Comparison of ENCODE assay signal across 1 cellular context in the genomic region with DNA sequence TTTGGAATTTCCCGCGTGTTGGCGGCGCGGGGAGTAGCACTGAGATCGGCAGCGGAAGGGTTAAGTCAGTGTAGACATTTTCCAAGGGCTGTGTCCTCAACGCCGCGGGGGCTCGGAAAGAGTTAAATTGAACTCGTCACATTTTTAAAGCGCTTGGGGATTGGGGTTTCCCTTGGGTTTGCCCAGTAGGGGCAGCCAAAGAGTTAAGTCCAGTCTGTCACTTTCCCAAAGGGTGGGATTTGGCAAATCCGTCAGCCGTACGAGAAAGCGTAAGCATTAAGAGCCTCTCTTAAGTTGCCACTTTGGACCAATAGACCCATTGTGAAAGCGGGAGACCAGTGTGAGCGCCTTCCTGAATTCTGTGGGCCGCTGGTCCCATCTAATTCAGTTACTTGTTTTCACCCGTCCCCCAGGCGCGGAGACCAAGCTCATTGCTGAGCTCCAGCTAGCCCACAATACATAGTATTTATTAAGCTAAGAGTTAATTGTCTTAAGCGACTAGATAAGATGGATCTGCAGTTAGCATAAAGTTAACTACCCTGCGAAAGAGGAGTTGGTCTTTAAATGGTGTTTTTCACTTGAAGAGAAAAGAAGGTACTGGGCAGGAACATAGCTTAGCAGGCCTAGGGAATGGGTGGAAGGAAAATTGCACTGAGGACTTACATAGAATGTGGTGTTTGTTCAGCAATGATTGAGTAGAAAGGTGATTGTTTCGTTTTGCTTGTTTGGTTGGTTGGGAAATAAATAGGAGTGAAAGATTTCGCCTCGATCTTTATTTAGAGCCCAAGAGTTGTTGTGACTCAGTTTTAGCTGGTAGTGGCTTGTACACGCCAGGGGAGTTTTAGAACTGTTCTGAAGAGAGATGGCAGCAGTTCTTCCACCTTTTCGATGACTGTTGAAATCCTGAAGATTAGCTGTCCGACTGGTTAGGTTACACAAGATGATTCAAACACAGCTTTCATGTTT.
TF ChIP-seq lines count a peak whose summit lies in the region.

No MANE protein-coding gene starts in this region.

TF ChIP-seq in HepG2, 621 proteins besides CTCF, POLR2A, EP300 and RAD21 (continued from another document and continues in another):
- TF ChIP-seq, protein P1, sequence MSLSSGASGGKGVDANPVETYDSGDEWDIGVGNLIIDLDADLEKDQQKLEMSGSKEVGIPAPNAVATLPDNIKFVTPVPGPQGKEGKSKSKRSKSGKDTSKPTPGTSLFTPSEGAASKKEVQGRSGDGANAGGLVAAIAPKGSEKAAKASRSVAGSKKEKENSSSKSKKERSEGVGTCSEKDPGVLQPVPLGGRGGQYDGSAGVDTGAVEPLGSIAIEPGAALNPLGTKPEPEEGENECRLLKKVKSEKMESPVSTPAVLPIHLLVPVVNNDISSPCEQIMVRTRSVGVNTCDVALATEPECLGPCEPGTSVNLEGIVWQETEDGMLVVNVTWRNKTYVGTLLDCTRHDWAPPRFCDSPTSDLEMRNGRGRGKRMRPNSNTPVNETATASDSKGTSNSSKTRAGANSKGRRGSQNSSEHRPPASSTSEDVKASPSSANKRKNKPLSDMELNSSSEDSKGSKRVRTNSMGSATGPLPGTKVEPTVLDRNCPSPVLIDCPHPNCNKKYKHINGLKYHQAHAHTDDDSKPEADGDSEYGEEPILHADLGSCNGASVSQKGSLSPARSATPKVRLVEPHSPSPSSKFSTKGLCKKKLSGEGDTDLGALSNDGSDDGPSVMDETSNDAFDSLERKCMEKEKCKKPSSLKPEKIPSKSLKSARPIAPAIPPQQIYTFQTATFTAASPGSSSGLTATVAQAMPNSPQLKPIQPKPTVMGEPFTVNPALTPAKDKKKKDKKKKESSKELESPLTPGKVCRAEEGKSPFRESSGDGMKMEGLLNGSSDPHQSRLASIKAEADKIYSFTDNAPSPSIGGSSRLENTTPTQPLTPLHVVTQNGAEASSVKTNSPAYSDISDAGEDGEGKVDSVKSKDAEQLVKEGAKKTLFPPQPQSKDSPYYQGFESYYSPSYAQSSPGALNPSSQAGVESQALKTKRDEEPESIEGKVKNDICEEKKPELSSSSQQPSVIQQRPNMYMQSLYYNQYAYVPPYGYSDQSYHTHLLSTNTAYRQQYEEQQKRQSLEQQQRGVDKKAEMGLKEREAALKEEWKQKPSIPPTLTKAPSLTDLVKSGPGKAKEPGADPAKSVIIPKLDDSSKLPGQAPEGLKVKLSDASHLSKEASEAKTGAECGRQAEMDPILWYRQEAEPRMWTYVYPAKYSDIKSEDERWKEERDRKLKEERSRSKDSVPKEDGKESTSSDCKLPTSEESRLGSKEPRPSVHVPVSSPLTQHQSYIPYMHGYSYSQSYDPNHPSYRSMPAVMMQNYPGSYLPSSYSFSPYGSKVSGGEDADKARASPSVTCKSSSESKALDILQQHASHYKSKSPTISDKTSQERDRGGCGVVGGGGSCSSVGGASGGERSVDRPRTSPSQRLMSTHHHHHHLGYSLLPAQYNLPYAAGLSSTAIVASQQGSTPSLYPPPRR (CRISPR knock-in tag; IDR thresholded peaks at IDR 0.05; ENCODE audit: borderline replicate concordance) = no peak
- TF ChIP-seq, protein P2, sequence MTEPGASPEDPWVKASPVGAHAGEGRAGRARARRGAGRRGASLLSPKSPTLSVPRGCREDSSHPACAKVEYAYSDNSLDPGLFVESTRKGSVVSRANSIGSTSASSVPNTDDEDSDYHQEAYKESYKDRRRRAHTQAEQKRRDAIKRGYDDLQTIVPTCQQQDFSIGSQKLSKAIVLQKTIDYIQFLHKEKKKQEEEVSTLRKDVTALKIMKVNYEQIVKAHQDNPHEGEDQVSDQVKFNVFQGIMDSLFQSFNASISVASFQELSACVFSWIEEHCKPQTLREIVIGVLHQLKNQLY (CRISPR knock-in tag; IDR thresholded peaks at IDR 0.05) = no peak
- TF ChIP-seq, protein P3, sequence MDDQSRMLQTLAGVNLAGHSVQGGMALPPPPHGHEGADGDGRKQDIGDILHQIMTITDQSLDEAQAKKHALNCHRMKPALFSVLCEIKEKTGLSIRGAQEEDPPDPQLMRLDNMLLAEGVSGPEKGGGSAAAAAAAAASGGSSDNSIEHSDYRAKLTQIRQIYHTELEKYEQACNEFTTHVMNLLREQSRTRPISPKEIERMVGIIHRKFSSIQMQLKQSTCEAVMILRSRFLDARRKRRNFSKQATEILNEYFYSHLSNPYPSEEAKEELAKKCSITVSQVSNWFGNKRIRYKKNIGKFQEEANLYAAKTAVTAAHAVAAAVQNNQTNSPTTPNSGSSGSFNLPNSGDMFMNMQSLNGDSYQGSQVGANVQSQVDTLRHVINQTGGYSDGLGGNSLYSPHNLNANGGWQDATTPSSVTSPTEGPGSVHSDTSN (CRISPR knock-in tag; IDR thresholded peaks at IDR 0.05; ENCODE audit: borderline replicate concordance) = no peak
- TF ChIP-seq KDM5A (IDR thresholded peaks at IDR 0.05; ENCODE audit: borderline replicate concordance, low read length) (peak; percentile 75; the same call in 1 of the 2 replicates), ZNF10 (CRISPR knock-in tag; IDR thresholded peaks at IDR 0.05; ENCODE audit: borderline replicate concordance, low read depth) (no peak), PCBP1 (IDR thresholded peaks at IDR 0.05; ENCODE audit: borderline replicate concordance, low read depth, low read length) (no peak), ZNF501 (CRISPR knock-in tag; IDR thresholded peaks at IDR 0.05) (peak; percentile 0; the same call in 1 of the 2 replicates), ZNF720 (CRISPR knock-in tag; IDR thresholded peaks at IDR 0.05) (no peak), KMT2B (CRISPR knock-in tag; IDR thresholded peaks at IDR 0.05) (0 out of 2 replicates have a peak, but pooled peaks have one; percentile 27), NR3C1 (CRISPR knock-in tag; IDR thresholded peaks at IDR 0.05) (no peak), PCBP2 (optimal IDR thresholded peaks at IDR 0.05; ENCODE audit: low read depth, low read length, poor library complexity, severe bottlenecking) (no peak), STAT5B (CRISPR knock-in tag; IDR thresholded peaks at IDR 0.05) (no peak), ADNP (CRISPR knock-in tag; IDR thresholded peaks at IDR 0.05) (no peak), ZNF225 (CRISPR knock-in tag; IDR thresholded peaks at IDR 0.05) (no peak), KDM1A (CRISPR knock-in tag; IDR thresholded peaks at IDR 0.05) (no peak), ZNF572 (CRISPR knock-in tag; IDR thresholded peaks at IDR 0.05) (no peak), ARID2 (CRISPR knock-in tag; IDR thresholded peaks at IDR 0.05; ENCODE audit: borderline replicate concordance) (no peak), ZSCAN9 (CRISPR knock-in tag; IDR thresholded peaks at IDR 0.05; ENCODE audit: borderline replicate concordance) (0 out of 2 replicates have a peak, but pooled peaks have one; percentile 4), HNRNPK (IDR thresholded peaks at IDR 0.05; ENCODE audit: low read depth, low read length, poor library complexity, severe bottlenecking) (no peak), ZNF83 (CRISPR knock-in tag; IDR thresholded peaks at IDR 0.05; ENCODE audit: borderline replicate concordance) (no peak), ZZZ3 (CRISPR knock-in tag; IDR thresholded peaks at IDR 0.05; ENCODE audit: borderline replicate concordance) (no peak), ZNF766 (CRISPR knock-in tag; IDR thresholded peaks at IDR 0.05; ENCODE audit: borderline replicate concordance) (no peak), ZNF746 (CRISPR knock-in tag; IDR thresholded peaks at IDR 0.05) (no peak)
- TF ChIP-seq, protein P4, sequence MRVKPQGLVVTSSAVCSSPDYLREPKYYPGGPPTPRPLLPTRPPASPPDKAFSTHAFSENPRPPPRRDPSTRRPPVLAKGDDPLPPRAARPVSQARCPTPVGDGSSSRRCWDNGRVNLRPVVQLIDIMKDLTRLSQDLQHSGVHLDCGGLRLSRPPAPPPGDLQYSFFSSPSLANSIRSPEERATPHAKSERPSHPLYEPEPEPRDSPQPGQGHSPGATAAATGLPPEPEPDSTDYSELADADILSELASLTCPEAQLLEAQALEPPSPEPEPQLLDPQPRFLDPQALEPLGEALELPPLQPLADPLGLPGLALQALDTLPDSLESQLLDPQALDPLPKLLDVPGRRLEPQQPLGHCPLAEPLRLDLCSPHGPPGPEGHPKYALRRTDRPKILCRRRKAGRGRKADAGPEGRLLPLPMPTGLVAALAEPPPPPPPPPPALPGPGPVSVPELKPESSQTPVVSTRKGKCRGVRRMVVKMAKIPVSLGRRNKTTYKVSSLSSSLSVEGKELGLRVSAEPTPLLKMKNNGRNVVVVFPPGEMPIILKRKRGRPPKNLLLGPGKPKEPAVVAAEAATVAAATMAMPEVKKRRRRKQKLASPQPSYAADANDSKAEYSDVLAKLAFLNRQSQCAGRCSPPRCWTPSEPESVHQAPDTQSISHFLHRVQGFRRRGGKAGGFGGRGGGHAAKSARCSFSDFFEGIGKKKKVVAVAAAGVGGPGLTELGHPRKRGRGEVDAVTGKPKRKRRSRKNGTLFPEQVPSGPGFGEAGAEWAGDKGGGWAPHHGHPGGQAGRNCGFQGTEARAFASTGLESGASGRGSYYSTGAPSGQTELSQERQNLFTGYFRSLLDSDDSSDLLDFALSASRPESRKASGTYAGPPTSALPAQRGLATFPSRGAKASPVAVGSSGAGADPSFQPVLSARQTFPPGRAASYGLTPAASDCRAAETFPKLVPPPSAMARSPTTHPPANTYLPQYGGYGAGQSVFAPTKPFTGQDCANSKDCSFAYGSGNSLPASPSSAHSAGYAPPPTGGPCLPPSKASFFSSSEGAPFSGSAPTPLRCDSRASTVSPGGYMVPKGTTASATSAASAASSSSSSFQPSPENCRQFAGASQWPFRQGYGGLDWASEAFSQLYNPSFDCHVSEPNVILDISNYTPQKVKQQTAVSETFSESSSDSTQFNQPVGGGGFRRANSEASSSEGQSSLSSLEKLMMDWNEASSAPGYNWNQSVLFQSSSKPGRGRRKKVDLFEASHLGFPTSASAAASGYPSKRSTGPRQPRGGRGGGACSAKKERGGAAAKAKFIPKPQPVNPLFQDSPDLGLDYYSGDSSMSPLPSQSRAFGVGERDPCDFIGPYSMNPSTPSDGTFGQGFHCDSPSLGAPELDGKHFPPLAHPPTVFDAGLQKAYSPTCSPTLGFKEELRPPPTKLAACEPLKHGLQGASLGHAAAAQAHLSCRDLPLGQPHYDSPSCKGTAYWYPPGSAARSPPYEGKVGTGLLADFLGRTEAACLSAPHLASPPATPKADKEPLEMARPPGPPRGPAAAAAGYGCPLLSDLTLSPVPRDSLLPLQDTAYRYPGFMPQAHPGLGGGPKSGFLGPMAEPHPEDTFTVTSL (CRISPR knock-in tag; IDR thresholded peaks at IDR 0.05; ENCODE audit: borderline replicate concordance) = 0 out of 2 replicates have a peak, but pooled peaks have one; percentile 28
- TF ChIP-seq, protein P5, sequence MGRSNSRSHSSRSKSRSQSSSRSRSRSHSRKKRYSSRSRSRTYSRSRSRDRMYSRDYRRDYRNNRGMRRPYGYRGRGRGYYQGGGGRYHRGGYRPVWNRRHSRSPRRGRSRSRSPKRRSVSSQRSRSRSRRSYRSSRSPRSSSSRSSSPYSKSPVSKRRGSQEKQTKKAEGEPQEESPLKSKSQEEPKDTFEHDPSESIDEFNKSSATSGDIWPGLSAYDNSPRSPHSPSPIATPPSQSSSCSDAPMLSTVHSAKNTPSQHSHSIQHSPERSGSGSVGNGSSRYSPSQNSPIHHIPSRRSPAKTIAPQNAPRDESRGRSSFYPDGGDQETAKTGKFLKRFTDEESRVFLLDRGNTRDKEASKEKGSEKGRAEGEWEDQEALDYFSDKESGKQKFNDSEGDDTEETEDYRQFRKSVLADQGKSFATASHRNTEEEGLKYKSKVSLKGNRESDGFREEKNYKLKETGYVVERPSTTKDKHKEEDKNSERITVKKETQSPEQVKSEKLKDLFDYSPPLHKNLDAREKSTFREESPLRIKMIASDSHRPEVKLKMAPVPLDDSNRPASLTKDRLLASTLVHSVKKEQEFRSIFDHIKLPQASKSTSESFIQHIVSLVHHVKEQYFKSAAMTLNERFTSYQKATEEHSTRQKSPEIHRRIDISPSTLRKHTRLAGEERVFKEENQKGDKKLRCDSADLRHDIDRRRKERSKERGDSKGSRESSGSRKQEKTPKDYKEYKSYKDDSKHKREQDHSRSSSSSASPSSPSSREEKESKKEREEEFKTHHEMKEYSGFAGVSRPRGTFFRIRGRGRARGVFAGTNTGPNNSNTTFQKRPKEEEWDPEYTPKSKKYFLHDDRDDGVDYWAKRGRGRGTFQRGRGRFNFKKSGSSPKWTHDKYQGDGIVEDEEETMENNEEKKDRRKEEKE (IDR thresholded peaks at IDR 0.05) = no peak
- TF ChIP-seq, protein P6, sequence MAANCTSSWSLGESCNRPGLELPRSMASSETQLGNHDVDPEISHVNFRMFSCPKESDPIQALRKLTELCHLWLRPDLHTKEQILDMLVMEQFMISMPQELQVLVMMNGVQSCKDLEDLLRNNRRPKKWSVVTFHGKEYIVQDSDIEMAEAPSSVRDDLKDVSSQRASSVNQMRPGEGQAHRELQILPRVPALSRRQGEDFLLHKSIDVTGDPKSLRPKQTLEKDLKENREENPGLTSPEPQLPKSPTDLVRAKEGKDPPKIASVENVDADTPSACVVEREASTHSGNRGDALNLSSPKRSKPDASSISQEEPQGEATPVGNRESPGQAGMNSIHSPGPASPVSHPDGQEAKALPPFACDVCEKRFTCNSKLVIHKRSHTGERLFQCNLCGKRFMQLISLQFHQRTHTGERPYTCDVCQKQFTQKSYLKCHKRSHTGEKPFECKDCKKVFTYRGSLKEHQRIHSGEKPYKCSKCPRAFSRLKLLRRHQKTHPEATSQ (CRISPR knock-in tag; IDR thresholded peaks at IDR 0.05; ENCODE audit: borderline replicate concordance) = no peak
- TF ChIP-seq, protein P7, sequence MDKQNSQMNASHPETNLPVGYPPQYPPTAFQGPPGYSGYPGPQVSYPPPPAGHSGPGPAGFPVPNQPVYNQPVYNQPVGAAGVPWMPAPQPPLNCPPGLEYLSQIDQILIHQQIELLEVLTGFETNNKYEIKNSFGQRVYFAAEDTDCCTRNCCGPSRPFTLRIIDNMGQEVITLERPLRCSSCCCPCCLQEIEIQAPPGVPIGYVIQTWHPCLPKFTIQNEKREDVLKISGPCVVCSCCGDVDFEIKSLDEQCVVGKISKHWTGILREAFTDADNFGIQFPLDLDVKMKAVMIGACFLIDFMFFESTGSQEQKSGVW (CRISPR knock-in tag; IDR thresholded peaks at IDR 0.05; ENCODE audit: borderline replicate concordance) = no peak
- TF ChIP-seq, protein P8, sequence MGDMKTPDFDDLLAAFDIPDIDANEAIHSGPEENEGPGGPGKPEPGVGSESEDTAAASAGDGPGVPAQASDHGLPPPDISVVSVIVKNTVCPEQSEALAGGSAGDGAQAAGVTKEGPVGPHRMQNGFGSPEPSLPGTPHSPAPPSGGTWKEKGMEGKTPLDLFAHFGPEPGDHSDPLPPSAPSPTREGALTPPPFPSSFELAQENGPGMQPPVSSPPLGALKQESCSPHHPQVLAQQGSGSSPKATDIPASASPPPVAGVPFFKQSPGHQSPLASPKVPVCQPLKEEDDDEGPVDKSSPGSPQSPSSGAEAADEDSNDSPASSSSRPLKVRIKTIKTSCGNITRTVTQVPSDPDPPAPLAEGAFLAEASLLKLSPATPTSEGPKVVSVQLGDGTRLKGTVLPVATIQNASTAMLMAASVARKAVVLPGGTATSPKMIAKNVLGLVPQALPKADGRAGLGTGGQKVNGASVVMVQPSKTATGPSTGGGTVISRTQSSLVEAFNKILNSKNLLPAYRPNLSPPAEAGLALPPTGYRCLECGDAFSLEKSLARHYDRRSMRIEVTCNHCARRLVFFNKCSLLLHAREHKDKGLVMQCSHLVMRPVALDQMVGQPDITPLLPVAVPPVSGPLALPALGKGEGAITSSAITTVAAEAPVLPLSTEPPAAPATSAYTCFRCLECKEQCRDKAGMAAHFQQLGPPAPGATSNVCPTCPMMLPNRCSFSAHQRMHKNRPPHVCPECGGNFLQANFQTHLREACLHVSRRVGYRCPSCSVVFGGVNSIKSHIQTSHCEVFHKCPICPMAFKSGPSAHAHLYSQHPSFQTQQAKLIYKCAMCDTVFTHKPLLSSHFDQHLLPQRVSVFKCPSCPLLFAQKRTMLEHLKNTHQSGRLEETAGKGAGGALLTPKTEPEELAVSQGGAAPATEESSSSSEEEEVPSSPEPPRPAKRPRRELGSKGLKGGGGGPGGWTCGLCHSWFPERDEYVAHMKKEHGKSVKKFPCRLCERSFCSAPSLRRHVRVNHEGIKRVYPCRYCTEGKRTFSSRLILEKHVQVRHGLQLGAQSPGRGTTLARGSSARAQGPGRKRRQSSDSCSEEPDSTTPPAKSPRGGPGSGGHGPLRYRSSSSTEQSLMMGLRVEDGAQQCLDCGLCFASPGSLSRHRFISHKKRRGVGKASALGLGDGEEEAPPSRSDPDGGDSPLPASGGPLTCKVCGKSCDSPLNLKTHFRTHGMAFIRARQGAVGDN (CRISPR knock-in tag; IDR thresholded peaks at IDR 0.05) = peak; percentile 24; the same call in 1 of the 2 replicates
